Comparison of ENCODE assay signal across 21 cellular contexts in the genomic region with DNA sequence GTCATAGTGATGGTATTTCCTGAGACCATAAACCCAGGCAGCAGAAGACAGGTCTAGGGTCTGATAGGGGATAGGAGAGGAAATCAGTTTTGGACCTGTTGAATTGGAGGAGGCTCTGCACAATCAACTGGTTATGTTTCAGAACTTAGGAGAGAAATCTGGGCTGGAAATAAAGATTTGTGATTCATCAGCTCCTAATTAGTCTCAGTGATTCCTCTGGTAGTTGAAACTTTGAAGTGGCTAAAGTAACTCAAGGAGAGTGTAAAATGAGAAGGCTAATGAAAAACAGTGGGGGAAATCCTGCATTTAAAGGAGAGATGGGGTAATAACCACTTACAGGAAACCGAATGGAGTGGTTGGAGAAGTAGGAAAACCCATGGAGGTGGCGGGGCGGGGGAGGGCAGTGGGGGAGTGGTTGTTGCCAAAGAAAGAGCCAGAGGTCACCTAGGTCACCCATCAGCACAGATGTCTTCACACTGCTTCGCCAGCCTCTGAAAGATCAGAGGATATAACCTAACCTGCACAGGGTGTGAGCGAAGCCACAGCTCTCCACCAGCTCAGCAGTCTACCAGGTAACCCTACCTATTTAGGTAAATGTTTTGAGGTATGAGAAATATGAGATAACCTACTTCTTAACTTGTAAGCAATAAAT. TPM values are rescaled to one million over a fixed set of nuclear protein-coding genes. Genes with fewer than 3 reads are reported as not detected.
A peak's percentile ranks its signal among the peaks of the same experiment; 100 is the strongest.
DNase-seq lines count a peak whose midpoint lies in the region; ATAC-seq and TF ChIP-seq lines count a peak whose summit lies in the region.
"Had no signal": no experiment of that assay in that cellular context is flagged by ENCODE, and none has a peak within 500 bp of the region (broad histone marks: within the 10 kb centered on the region; RNA-seq: fewer than 3 reads in every experiment).

No MANE protein-coding gene starts in this region.

- H3K79me1 ChIP-seq in H9 (ENCODE audit: insufficient read depth, low read depth, low read length, poor library complexity, severe bottlenecking), result no peaks in the 10 kb centered on the region

- H3K9ac ChIP-seq in H9 (ENCODE audit: extremely low read depth, insufficient read length, low read length) (no peak overlapping the region), mammary epithelial cell (ENCODE audit: insufficient read depth, low read length) (no peak overlapping the region)

- H2AFZ ChIP-seq in H9 (ENCODE audit: low read length) (no peak overlapping the region), mammary epithelial cell (ENCODE audit: low read depth, low read length) (no peak overlapping the region)

- TF ChIP-seq CTCF in H9 (conservative IDR thresholded peaks at IDR 0.05) (no peak), mammary epithelial cell (conservative IDR thresholded peaks at IDR 0.05 in 1 of 2, IDR thresholded peaks at IDR 0.05 in 1 of 2; ENCODE audit: extremely low read depth in 1 of 2, insufficient read depth in 1 of 2, low read depth in 1 of 2, low read length in 2 of 2) (no peak), tibial artery (IDR thresholded peaks at IDR 0.05) (no peak)

- DNase-seq in AG20443 (ENCODE audit: low spot score) (peak; percentile 9), H9 (no peak), SKM-1 treated with dmso at 0.1 percent for 144 hours (lab: John Stamatoyannopoulos, UW; ENCODE audit: unreplicated experiment) (peak; percentile 9), iPS-NIHi7 (ENCODE audit: extremely low spot score) (peak; percentile 26), mammary epithelial cell (no peak), tibial artery (no peak)
- no peak for DNase-seq in activated CD4-positive, alpha-beta T cell treated with anti-CD3 and anti-CD28 coated beads for 36 hours
- DNase-seq: activated CD4-positive, CD25-positive, alpha-beta regulatory T cell; adrenal gland; AML-193; cerebellar nuclear complex; effector memory CD8-positive, alpha-beta T cell; HFFc6; mesenchymal stem cell; naive thymus-derived CD4-positive, alpha-beta T cell; stimulated activated CD4-positive, alpha-beta T cell treated with anti-CD3 and anti-CD28 coated beads, Interleukin-2, amount 100 ng/mL, for 48 hours; uterus had no signal

- no peak for ATAC-seq in HG03139 (IDR thresholded peaks at IDR 0.05; ENCODE audit: unreplicated experiment)
- no peak for ATAC-seq in activated CD4-positive, alpha-beta T cell treated with anti-CD3 and anti-CD28 coated beads for 36 hours
- ATAC-seq: effector memory CD8-positive, alpha-beta T cell; naive thymus-derived CD4-positive, alpha-beta T cell; Right ventricle myocardium inferior had no signal

- in situ Hi-C loops in mammary epithelial cell (cut with MboI; ENCODE audit: low sequenced_read_pairs in 2 of 2), result no loop called here

- H4K20me1 ChIP-seq in H9 (ENCODE audit: control insufficient read depth, insufficient read depth, insufficient read length) (no peaks in the 10 kb centered on the region), mammary epithelial cell (ENCODE audit: insufficient read depth, low read length) (no peaks in the 10 kb centered on the region)

- BruUV-seq in mammary epithelial cell (replicated peaks; lab: Mats Ljungman, UMichigan), result no TSS peak

- no peak overlapping the region for H2BK120ac ChIP-seq in H9 (ENCODE audit: low read depth, low read length, poor library complexity, severe bottlenecking)

- H3K79me2 ChIP-seq in H9 (ENCODE audit: insufficient read depth, low read length) (no peaks in the 10 kb centered on the region), mammary epithelial cell (ENCODE audit: insufficient read depth, low read length) (no peaks in the 10 kb centered on the region)

- no CpG with 5 or more reads among the region's 5 CpGs for WGBS in H9 (ENCODE audit: extremely low coverage, insufficient read length, low lambda C conversion rate)
- WGBS in mammary epithelial cell (ENCODE audit: low coverage, missing lambda C conversion rate), result 93% methylated on average over 4 of the region's 5 CpGs

- CTCF ChIA-PET in mammary epithelial cell (lab: Charles Lee; ENCODE audit: low non-redundant PET), result no interaction called here
- CTCF ChIA-PET in activated CD4-positive, alpha-beta T cell treated with anti-CD3 and anti-CD28 coated beads for 36 hours (lab: Charles Lee), result no interaction called here

- no peak overlapping the region for H4K8ac ChIP-seq in H9 (replicated peaks; ENCODE audit: insufficient read length, low read depth, low read length)

- H2AK5ac ChIP-seq in H9 (ENCODE audit: insufficient read length, low read length), result no peak overlapping the region

- no peak overlapping the region for H3K4ac ChIP-seq in H9 (ENCODE audit: low read depth, low read length)

- no peak overlapping the region for H3K4me3 Mint-ChIP-seq in H9
- H3K4me3 Mint-ChIP-seq in activated CD4-positive, alpha-beta T cell treated with anti-CD3 and anti-CD28 coated beads for 36 hours, result no peak overlapping the region
- H3K4me3 Mint-ChIP-seq: effector memory CD8-positive, alpha-beta T cell; HFFc6; naive thymus-derived CD4-positive, alpha-beta T cell; T-helper 1 cell treated with Interleukin-12 subunit alpha and Interleukin-12 subunit beta and Interleukin-4 antibody, amounts not matched to agents 30 μg/mL and 1 μg/mL, for 36 hours had no signal

- no peak overlapping the region for H3K4me2 ChIP-seq in H9 (ENCODE audit: insufficient read depth, insufficient read length, low read length)
- no peak overlapping the region for H3K4me2 ChIP-seq in mammary epithelial cell (ENCODE audit: insufficient read depth, low read depth, low read length)

- H4K5ac ChIP-seq in H9 (ENCODE audit: insufficient read length, low read depth, low read length), result no peak overlapping the region

- H3T11ph ChIP-seq in H9 (ENCODE audit: low read length), result no peak overlapping the region

- H2BK12ac ChIP-seq in H9 (ENCODE audit: insufficient read length, low read depth, low read length), result no peak overlapping the region

- H3K36me3 ChIP-seq in mammary epithelial cell (ENCODE audit: insufficient read depth, low read length) (no peaks in the 10 kb centered on the region), tibial artery (no peaks in the 10 kb centered on the region)
- H3K36me3 ChIP-seq: adrenal gland, uterus had no signal

- no peak overlapping the region for H2BK5ac ChIP-seq in H9 (ENCODE audit: insufficient read length, low read length)

- H3K27ac ChIP-seq in H9 (ENCODE audit: insufficient read length, low read depth, low read length), result no peak overlapping the region
- H3K27ac ChIP-seq in mammary epithelial cell (ENCODE audit: insufficient read depth, low read depth, low read length), result no peak overlapping the region
- no peak overlapping the region for H3K27ac ChIP-seq in tibial artery
- H3K27ac ChIP-seq: adrenal gland, skin epidermis, uterus had no signal

- no peak overlapping the region for H2BK15ac ChIP-seq in H9 (ENCODE audit: low read depth, low read length)

- intact Hi-C loops in mammary epithelial cell (cut with micrococcal nuclease) (no loop called here), tibial artery (cut with DNase I; ENCODE audit: low total_unique reads) (no loop called here)
- intact Hi-C loops in activated CD4-positive, alpha-beta T cell treated with anti-CD3 and anti-CD28 coated beads for 36 hours (cut with DNase I, micrococcal nuclease), result no loop called here

- peak overlapping the region in 2 of 3 experiments; percentile 32 to 76; a peak in 2 of 7 replicates for H3K27ac Mint-ChIP-seq in H9
- no peak overlapping the region for H3K27ac Mint-ChIP-seq in activated CD4-positive, alpha-beta T cell treated with anti-CD3 and anti-CD28 coated beads for 36 hours
- H3K27ac Mint-ChIP-seq: effector memory CD8-positive, alpha-beta T cell; HFFc6; naive thymus-derived CD4-positive, alpha-beta T cell; T-helper 1 cell treated with Interleukin-12 subunit alpha and Interleukin-12 subunit beta and Interleukin-4 antibody, amounts not matched to agents 30 μg/mL and 1 μg/mL, for 36 hours had no signal

- peaks cover 8 to 14% of the 10 kb centered on the region in 2 experiments for H3K4me1 Mint-ChIP-seq in H9
- H3K4me1 Mint-ChIP-seq in activated CD4-positive, alpha-beta T cell treated with anti-CD3 and anti-CD28 coated beads for 36 hours, result peaks cover 4% of the 10 kb centered on the region

- H3K27me3 ChIP-seq in H9 (ENCODE audit: insufficient read depth, low read length) (no peaks in the 10 kb centered on the region), mammary epithelial cell (ENCODE audit: insufficient read depth, low read length) (no peaks in the 10 kb centered on the region), tibial artery (no peaks in the 10 kb centered on the region)
- H3K27me3 ChIP-seq: adrenal gland, uterus had no signal

- H4K91ac ChIP-seq in H9 (ENCODE audit: insufficient read length, low read depth, low read length), result no peak overlapping the region

- H3K9me3 ChIP-seq in H9 (ENCODE audit: control insufficient read depth, low read depth, low read length) (no peaks in the 10 kb centered on the region), mammary epithelial cell (replicated peaks; ENCODE audit: insufficient read depth, low read length) (no peaks in the 10 kb centered on the region), tibial artery (no peaks in the 10 kb centered on the region)
- H3K9me3 ChIP-seq: adrenal gland, uterus had no signal

- no peaks in the 10 kb centered on the region; the same call in none of the 2 replicates for H3K4me1 ChIP-seq in H9 (ENCODE audit: insufficient read depth, low read length)
- no peaks in the 10 kb centered on the region for H3K4me1 ChIP-seq in mammary epithelial cell (ENCODE audit: insufficient read depth, low read length)
- no peaks in the 10 kb centered on the region for H3K4me1 ChIP-seq in tibial artery
- H3K4me1 ChIP-seq: uterus had no signal

- H3K14ac ChIP-seq in H9 (ENCODE audit: insufficient read depth, low read length), result no peak overlapping the region

- no peak overlapping the region for H3K56ac ChIP-seq in H9 (ENCODE audit: insufficient read length, low read depth, low read length)

- H3K23ac ChIP-seq in H9 (ENCODE audit: insufficient read length, low read depth, low read length), result no peak overlapping the region

- no peaks in the 10 kb centered on the region for H3K27me3 Mint-ChIP-seq in H9 (ENCODE audit: low read depth)
- H3K27me3 Mint-ChIP-seq in activated CD4-positive, alpha-beta T cell treated with anti-CD3 and anti-CD28 coated beads for 36 hours, result no peaks in the 10 kb centered on the region
- H3K27me3 Mint-ChIP-seq: effector memory CD8-positive, alpha-beta T cell; naive thymus-derived CD4-positive, alpha-beta T cell had no signal

- H3K18ac ChIP-seq in H9 (ENCODE audit: insufficient read length, low read depth, low read length), result no peak overlapping the region

- no peaks in the 10 kb centered on the region for H3K36me3 Mint-ChIP-seq in H9 (ENCODE audit: insufficient read depth in 1 of 3, low read depth in 3 of 3)
- peaks cover 2% of the 10 kb centered on the region for H3K36me3 Mint-ChIP-seq in activated CD4-positive, alpha-beta T cell treated with anti-CD3 and anti-CD28 coated beads for 36 hours (ENCODE audit: low read depth)

- no peaks in the 10 kb centered on the region for H3K9me3 Mint-ChIP-seq in H9
- H3K9me3 Mint-ChIP-seq in activated CD4-positive, alpha-beta T cell treated with anti-CD3 and anti-CD28 coated beads for 36 hours (ENCODE audit: low read depth), result no peaks in the 10 kb centered on the region
- H3K9me3 Mint-ChIP-seq: effector memory CD8-positive, alpha-beta T cell; HFFc6; naive thymus-derived CD4-positive, alpha-beta T cell; T-helper 1 cell treated with Interleukin-12 subunit alpha and Interleukin-12 subunit beta and Interleukin-4 antibody, amounts not matched to agents 30 μg/mL and 1 μg/mL, for 36 hours had no signal

- H2BK20ac ChIP-seq in H9 (ENCODE audit: low read depth, low read length, poor library complexity, severe bottlenecking), result no peak overlapping the region

- dilution Hi-C loops in mammary epithelial cell (cut with HindIII; ENCODE audit: low sequenced_read_pairs), result no loop called here

- POLR2A ChIA-PET in activated CD4-positive, alpha-beta T cell treated with anti-CD3 and anti-CD28 coated beads for 36 hours (lab: Charles Lee), result no interaction called here

- H3K4me3 ChIP-seq in mammary epithelial cell (replicated peaks in 1 of 3; ENCODE audit: insufficient read depth in 1 of 3, low read depth in 2 of 3, low read length in 3 of 3) (no peak overlapping the region), tibial artery (no peak overlapping the region)
- H3K4me3 ChIP-seq: adrenal gland, skin epidermis, uterus had no signal

- no peaks in the 10 kb centered on the region for H3K23me2 ChIP-seq in H9 (ENCODE audit: insufficient read length, low read depth, low read length, poor library complexity, severe bottlenecking)

RNA-seq across cellular contexts. Expression of a gene that starts 32.6 kb away (rescaled TPM):
- total RNA-seq in H9 (2021) (13.2 and 15.0 TPM in 2 replicates), mammary epithelial cell (10 to 100 TPM in 1 of 2 donors, 1 to 10 TPM in 1; 6.5 to 22.8 TPM)
- 4.6 TPM for polyA plus RNA-seq in mammary epithelial cell
- polyA minus RNA-seq in mammary epithelial cell, result 9.2 TPM
- total RNA-seq in activated CD4-positive, alpha-beta T cell treated with anti-CD3 and anti-CD28 coated beads for 36 hours, result 10 to 100 TPM; 18.0 to 26.7 TPM

RNA-seq across cellular contexts. Expression of a gene that starts 54.2 kb away (rescaled TPM):
- total RNA-seq in H9 (2021), result 2.6 and 2.9 TPM in 2 replicates
- 1 to 10 TPM; 6.2 to 6.3 TPM for total RNA-seq in mammary epithelial cell
- 1.9 TPM for polyA plus RNA-seq in mammary epithelial cell
- polyA minus RNA-seq in mammary epithelial cell, result not detected
- 1 to 10 TPM; 3.4 to 5.0 TPM for total RNA-seq in activated CD4-positive, alpha-beta T cell treated with anti-CD3 and anti-CD28 coated beads for 36 hours

Comparison
In these comparisons a context has a peak if more than half of its experiments do, and no peak if none do; other contexts are left out.
1. DNase-seq: peak in AG20443 (single experiment), SKM-1 treated with dmso at 0.1 percent for 144 hours (single experiment) and iPS-NIHi7 (single experiment); none in H9 (single experiment), mammary epithelial cell (single experiment), activated CD4-positive, alpha-beta T cell treated with anti-CD3 and anti-CD28 coated beads for 36 hours (single experiment) and tibial artery (0 of 2).